Comparison of ENCODE assay signal across 8 cellular contexts in the genomic region with DNA sequence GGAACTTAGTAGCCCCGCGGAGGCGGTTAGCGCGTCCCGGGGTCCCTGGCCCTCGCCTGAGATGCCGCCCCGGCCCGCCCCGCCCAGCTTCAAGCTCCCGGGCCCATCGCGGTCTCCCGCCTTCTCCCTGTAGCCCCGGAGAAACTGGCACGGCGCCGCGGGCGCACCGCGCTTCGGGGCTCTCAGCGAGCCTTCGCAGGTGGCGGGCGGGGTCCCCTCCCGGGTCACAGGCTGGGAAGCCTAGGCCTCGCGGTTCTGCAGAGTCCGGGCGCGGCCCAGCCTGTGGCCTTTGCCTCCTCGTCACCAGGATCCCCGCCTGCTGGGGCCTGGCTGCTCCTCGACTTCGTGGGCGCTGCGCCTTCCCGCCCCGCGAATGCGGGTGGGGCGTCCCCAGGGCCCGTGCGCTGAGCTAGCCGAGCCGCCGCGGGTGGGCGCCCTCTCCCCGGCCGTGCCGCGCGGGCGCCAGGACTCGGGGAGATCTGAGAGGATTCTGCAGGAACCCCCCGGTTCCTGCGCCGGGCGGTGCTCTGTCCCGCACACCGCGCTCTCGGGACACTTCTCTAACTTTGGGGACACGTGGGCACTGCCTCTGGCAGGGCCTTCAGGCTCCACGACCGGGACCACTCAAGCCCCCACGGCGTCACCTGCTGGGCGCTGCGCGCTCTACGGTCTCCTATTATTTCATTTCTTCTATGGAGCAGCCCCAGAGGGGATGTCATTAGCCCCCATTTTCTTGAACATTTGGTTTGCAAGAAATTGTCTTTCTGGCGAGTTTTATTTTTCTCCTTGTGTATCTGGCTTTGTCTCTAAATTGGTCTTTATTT. TPM values are rescaled to one million over a fixed set of nuclear protein-coding genes. Genes with fewer than 3 reads are reported as not detected.
DNase-seq lines count a peak whose midpoint lies in the region; ATAC-seq and TF ChIP-seq lines count a peak whose summit lies in the region.

No MANE protein-coding gene starts in this region.

- H3K27me3 Mint-ChIP-seq in brain, result peaks cover 73% of the 10 kb centered on the region

- no peak for TF ChIP-seq EP300 in Ishikawa (IDR thresholded peaks at IDR 0.05; ENCODE audit: borderline replicate concordance)

- peak; percentile 41 for ATAC-seq in GM21717 (IDR thresholded peaks at IDR 0.05; ENCODE audit: unreplicated experiment)

- peak overlapping the region; percentile 40 to 66 (median 48) for H3K27ac Mint-ChIP-seq in brain

- DNase-seq in ELF-1 (ENCODE audit: low read depth, low spot score) (peak; percentile 56), T-helper 9 cell (peak; percentile 42), kidney tubule cell (ENCODE audit: low spot score) (peak; percentile 60), globus pallidus (ENCODE audit: low spot score) (no peak)
- DNase-seq in stimulated activated CD4-positive, alpha-beta T cell treated with anti-CD3 and anti-CD28 coated beads, Interleukin-2, amount 100 ng/mL, for 4 hours (ENCODE audit: low read depth), result peak; percentile 61

- peak overlapping the region; percentile 85 to 94 (median 88) for H3K4me3 Mint-ChIP-seq in brain

- H3K9me3 Mint-ChIP-seq in brain, result peaks cover 0 to 3% (median 0%) of the 10 kb centered on the region in 5 experiments

- H3K36me3 Mint-ChIP-seq in brain, result no peaks in the 10 kb centered on the region

- H3K4me1 Mint-ChIP-seq in brain, result peaks cover 27% of the 10 kb centered on the region

- no peak for TF ChIP-seq RAD21 in Ishikawa (IDR thresholded peaks at IDR 0.05; ENCODE audit: low read depth)

- TF ChIP-seq CTCF in brain (conservative IDR thresholded peaks at IDR 0.05), result peak; percentile 69 to 72

TF ChIP-seq in Ishikawa, 13 proteins besides CTCF, POLR2A, EP300 and RAD21:
- TF ChIP-seq, protein P1, sequence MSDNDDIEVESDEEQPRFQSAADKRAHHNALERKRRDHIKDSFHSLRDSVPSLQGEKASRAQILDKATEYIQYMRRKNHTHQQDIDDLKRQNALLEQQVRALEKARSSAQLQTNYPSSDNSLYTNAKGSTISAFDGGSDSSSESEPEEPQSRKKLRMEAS (IDR thresholded peaks at IDR 0.05), result peak; percentile 41; the same call in 1 of the 2 replicates
- no peak for TF ChIP-seq YY1 (IDR thresholded peaks at IDR 0.05; ENCODE audit: low read depth)
- no peak for TF ChIP-seq CREB1 (IDR thresholded peaks at IDR 0.05; ENCODE audit: low read depth)
- TF ChIP-seq NFIC (IDR thresholded peaks at IDR 0.05), result peak; percentile 45; the same call in 1 of the 2 replicates
- TF ChIP-seq, protein P2, sequence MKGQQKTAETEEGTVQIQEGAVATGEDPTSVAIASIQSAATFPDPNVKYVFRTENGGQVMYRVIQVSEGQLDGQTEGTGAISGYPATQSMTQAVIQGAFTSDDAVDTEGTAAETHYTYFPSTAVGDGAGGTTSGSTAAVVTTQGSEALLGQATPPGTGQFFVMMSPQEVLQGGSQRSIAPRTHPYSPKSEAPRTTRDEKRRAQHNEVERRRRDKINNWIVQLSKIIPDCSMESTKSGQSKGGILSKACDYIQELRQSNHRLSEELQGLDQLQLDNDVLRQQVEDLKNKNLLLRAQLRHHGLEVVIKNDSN (IDR thresholded peaks at IDR 0.05), result peak; percentile 63
- TF ChIP-seq ZBTB7A (IDR thresholded peaks at IDR 0.05; ENCODE audit: low read depth), result peak; percentile 80
- TF ChIP-seq TCF12 (IDR thresholded peaks at IDR 0.05; ENCODE audit: low read depth), result peak; percentile 51; the same call in 1 of the 2 replicates

RNA-seq across cellular contexts. Expression of gene RGS10, which starts 0.7 kb away (rescaled TPM):
- 7.6 TPM for polyA plus RNA-seq in brain (ENCODE audit: insufficient read depth, low read depth, low replicate concordance)

RNA-seq across cellular contexts. Expression of gene TIAL1, which starts 53.6 kb away (rescaled TPM):
- 47.2 TPM for polyA plus RNA-seq in brain (ENCODE audit: insufficient read depth, low read depth, low replicate concordance)
